1 cellular context compared by ENCODE assay signal in genomic region chr22:44050766-44051747, GRCh38.
TF ChIP-seq lines count a peak whose summit lies in the region.

No MANE protein-coding gene starts in this region.

TF ChIP-seq in H1, 55 proteins besides CTCF, POLR2A, EP300 and RAD21:
- no peak for TF ChIP-seq MAX (IDR thresholded peaks at IDR 0.05)
